Comparison of ENCODE assay signal across 11 cellular contexts in the genomic region with DNA sequence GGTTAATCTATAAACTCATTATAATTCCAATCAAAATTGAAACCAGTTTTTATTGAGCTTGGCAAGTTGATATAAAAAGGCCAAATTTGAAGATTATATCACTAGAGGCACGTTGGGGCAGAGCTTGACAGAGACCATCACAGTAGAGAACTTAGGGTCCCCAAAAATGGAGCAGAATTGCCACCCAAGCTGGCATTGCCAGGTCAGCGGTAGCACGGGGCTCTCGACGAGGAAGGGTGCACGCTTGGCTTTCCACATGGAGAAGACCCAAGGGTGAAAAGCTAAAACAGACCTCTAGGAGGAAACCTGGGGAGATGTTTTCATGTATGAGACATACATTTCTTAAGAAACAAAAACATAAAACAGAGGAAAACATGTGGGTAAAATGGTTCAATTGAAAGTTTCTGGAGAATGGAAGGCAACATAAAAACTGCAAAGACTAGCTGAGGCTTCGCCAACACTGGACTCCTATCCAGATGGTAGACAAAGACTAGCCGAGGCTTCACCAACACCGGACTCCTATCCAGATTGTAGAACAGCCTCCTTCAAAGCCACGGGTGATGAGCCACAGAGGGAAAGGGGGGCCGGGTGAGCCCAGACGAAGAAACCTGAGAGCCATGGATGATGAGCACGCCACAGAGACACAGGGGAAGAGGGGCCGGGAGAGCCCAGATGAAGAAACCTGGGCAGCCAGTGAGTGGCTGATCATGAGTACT.
"Had no signal": no experiment of that assay in that cellular context is flagged by ENCODE, and none has a peak within 500 bp of the region (broad histone marks: within the 10 kb centered on the region; RNA-seq: fewer than 3 reads in every experiment).

No MANE protein-coding gene starts in this region.

- H3K9me3 ChIP-seq: left lung, transverse colon had no signal

- DNase-seq: activated B cell treated with CpG ODN at 0.5 μM for 24 hours; activated CD4-positive, alpha-beta T cell treated with anti-CD3 and anti-CD28 coated beads for 48 hours; activated CD8-positive, alpha-beta T cell treated with anti-CD3 and anti-CD28 coated beads for 36 hours; midbrain; stimulated activated CD4-positive, alpha-beta T cell treated with anti-CD3 and anti-CD28 coated beads, Interleukin-12 subunit alpha, Interleukin-12 subunit beta, amount 100 ng/mL, for 4 hours; stimulated activated CD4-positive, alpha-beta T cell treated with anti-CD3 and anti-CD28 coated beads, Interleukin-1b, Interleukin-23, amount 100 ng/mL, for 48 hours; stimulated activated CD8-positive, alpha-beta memory T cell treated with anti-CD3 and anti-CD28 coated beads, Interleukin-4, amount 100 ng/mL, for 48 hours; stimulated activated naive CD4-positive, alpha-beta T cell; T-cell; transverse colon had no signal

- H3K4me1 ChIP-seq: left lung had no signal

- H3K27ac ChIP-seq: left lung, transverse colon had no signal

- H3K4me3 ChIP-seq: left lung, transverse colon had no signal

- H3K36me3 ChIP-seq: left lung, transverse colon had no signal
